8 cellular contexts compared by ENCODE assay signal in genomic region chr7:25496394-25497103, GRCh38.
DNase-seq lines count a peak whose midpoint lies in the region; ATAC-seq and TF ChIP-seq lines count a peak whose summit lies in the region.

No MANE protein-coding gene starts in this region.

- peaks cover 2% of the 10 kb centered on the region for H3K4me1 Mint-ChIP-seq in chondrocyte (ENCODE audit: low read depth)

- no peaks in the 10 kb centered on the region for H3K36me3 Mint-ChIP-seq in chondrocyte (ENCODE audit: low read depth)

- ATAC-seq in GM21390 (IDR thresholded peaks at IDR 0.05; ENCODE audit: unreplicated experiment), result peak; percentile 91

- TF ChIP-seq CTCF in chondrocyte (IDR thresholded peaks at IDR 0.05), result no peak

- peaks cover 2% of the 10 kb centered on the region for H3K27me3 Mint-ChIP-seq in chondrocyte (ENCODE audit: low read depth)

- DNase-seq in GDM1 (lab: John Stamatoyannopoulos, UW), result peak; percentile 74
- peak; percentile 46 to 47 for DNase-seq in Kasumi-1 (lab: John Stamatoyannopoulos, UW)
- peak; percentile 6 to 9 for DNase-seq in dermis microvascular lymphatic vessel endothelial cell (ENCODE audit: low read depth in 2 of 2)
- no peak for DNase-seq in DMS153 (lab: John Stamatoyannopoulos, UW)
- no peak for DNase-seq in ecto neural progenitor cell (ENCODE audit: low spot score)
- no peak for DNase-seq in chondrocyte (ENCODE audit: low spot score)
- DNase-seq in kidney tubule cell (ENCODE audit: low spot score), result no peak

- no peaks in the 10 kb centered on the region for H3K9me3 Mint-ChIP-seq in chondrocyte (ENCODE audit: low read depth)

- H3K4me3 Mint-ChIP-seq in chondrocyte (ENCODE audit: unreplicated experiment), result no peak overlapping the region

- no peak overlapping the region for H3K27ac Mint-ChIP-seq in chondrocyte (ENCODE audit: unreplicated experiment)

Comparison
In these comparisons a context has a peak if more than half of its experiments do, and no peak if none do; other contexts are left out.
1. DNase-seq: peak in GDM1 (single experiment), Kasumi-1 (2 of 2) and dermis microvascular lymphatic vessel endothelial cell (2 of 2); none in DMS153 (single experiment), ecto neural progenitor cell (single experiment), chondrocyte (single experiment) and kidney tubule cell (single experiment).